27 cellular contexts compared by ENCODE assay signal in genomic region chr4:111837761-111838160, GRCh38.
"Had no signal": no experiment of that assay in that cellular context is flagged by ENCODE, and none has a peak within 500 bp of the region (broad histone marks: within the 10 kb centered on the region; RNA-seq: fewer than 3 reads in every experiment).

No MANE protein-coding gene starts in this region.

- H3K27me3 ChIP-seq: left lung, neural progenitor cell, neutrophil, right atrium auricular region, right lobe of liver, tibial nerve, upper lobe of left lung, vagina had no signal

- H3K9me3 Mint-ChIP-seq: stimulated activated memory B cell treated with anti-CD40 and anti-IgM and Interleukin-4, amounts not matched to agents 10 μg/mL and 1 μg/mL and 100 μg/mL, for 72 hours had no signal

- H3K4me3 ChIP-seq: left lung, lower lobe of right lung, neural progenitor cell, right atrium auricular region, right lobe of liver, smooth muscle cell, tibial nerve, upper lobe of left lung, vagina had no signal

- H3K9me3 ChIP-seq: left lung, lower lobe of right lung, neutrophil, right atrium auricular region, right lobe of liver, tibial nerve, upper lobe of left lung, vagina had no signal

- H3K4me1 Mint-ChIP-seq: immature natural killer cell; naive B cell; natural killer cell; neural progenitor cell; stimulated activated memory B cell treated with anti-CD40 and anti-IgM and Interleukin-4, amounts not matched to agents 10 μg/mL and 1 μg/mL and 100 μg/mL, for 72 hours; stimulated activated naive CD8-positive, alpha-beta T cell treated with anti-CD3 and anti-CD28 coated beads, Interleukin-15, amount 100 ng/mL, for 72 hours had no signal

- H3K27ac ChIP-seq: left lung, lower lobe of right lung, neural progenitor cell, neutrophil, parathyroid adenoma, right atrium auricular region, right lobe of liver, upper lobe of left lung, vagina had no signal

- H3K27ac Mint-ChIP-seq: immature natural killer cell; mesothelial cell of epicardium; naive B cell; natural killer cell; neural progenitor cell; stimulated activated memory B cell treated with anti-CD40 and anti-IgM and Interleukin-4, amounts not matched to agents 10 μg/mL and 1 μg/mL and 100 μg/mL, for 72 hours; stimulated activated naive CD8-positive, alpha-beta T cell treated with anti-CD3 and anti-CD28 coated beads, Interleukin-15, amount 100 ng/mL, for 72 hours had no signal

- H3K4me3 Mint-ChIP-seq: immature natural killer cell; mesothelial cell of epicardium; naive B cell; natural killer cell; nephron progenitor cell; neural progenitor cell; stimulated activated memory B cell treated with anti-CD40 and anti-IgM and Interleukin-4, amounts not matched to agents 10 μg/mL and 1 μg/mL and 100 μg/mL, for 72 hours; stimulated activated naive CD8-positive, alpha-beta T cell treated with anti-CD3 and anti-CD28 coated beads, Interleukin-15, amount 100 ng/mL, for 72 hours had no signal

- H3K36me3 ChIP-seq: left lung, lower lobe of right lung, neural progenitor cell, neutrophil, right atrium auricular region, right lobe of liver, tibial nerve, upper lobe of left lung, vagina had no signal

- H3K9ac ChIP-seq: neural progenitor cell, parathyroid adenoma had no signal

- H3K4me1 ChIP-seq: left lung, lower lobe of right lung, parathyroid adenoma, right atrium auricular region, right lobe of liver, upper lobe of left lung, vagina had no signal

- ATAC-seq: left colon; left lung; lower lobe of right lung; natural killer cell; right lobe of liver; stimulated activated memory B cell treated with anti-CD40 and anti-IgM and Interleukin-4, amounts not matched to agents 10 μg/mL and 1 μg/mL and 100 μg/mL, for 72 hours; stimulated activated naive CD8-positive, alpha-beta T cell treated with anti-CD3 and anti-CD28 coated beads, Interleukin-15, amount 100 ng/mL, for 72 hours had no signal

- H3K36me3 Mint-ChIP-seq: immature natural killer cell; naive B cell; natural killer cell; neural progenitor cell; stimulated activated memory B cell treated with anti-CD40 and anti-IgM and Interleukin-4, amounts not matched to agents 10 μg/mL and 1 μg/mL and 100 μg/mL, for 72 hours had no signal

- DNase-seq: immature natural killer cell; kidney; left colon; left lung; lower lobe of right lung; mesendoderm; naive B cell; natural killer cell; nephron progenitor cell; occipital lobe; right lobe of liver; stimulated activated CD4-positive, alpha-beta T cell treated with anti-CD3 and anti-CD28 coated beads, Interleukin-1b, Interleukin-23, amount 100 ng/mL, for 48 hours; stimulated activated CD4-positive, alpha-beta T cell treated with anti-CD3 and anti-CD28 coated beads, Interleukin-2, amount 100 ng/mL, for 48 hours; stimulated activated CD4-positive, alpha-beta T cell treated with anti-CD3 and anti-CD28 coated beads, Interleukin-4, amount 100 ng/mL, for 4 hours; stimulated activated CD8-positive, alpha-beta memory T cell treated with anti-CD3 and anti-CD28 coated beads, Interleukin-4, amount 100 ng/mL, for 48 hours; stimulated activated naive CD4-positive, alpha-beta T cell treated with Interleukin-2 at 50 U/mL for 16 hours; stimulated activated naive CD8-positive, alpha-beta T cell treated with anti-CD3 and anti-CD28 coated beads, Interleukin-15, amount 100 ng/mL, for 72 hours; upper lobe of left lung had no signal

- H3K27me3 Mint-ChIP-seq: stimulated activated memory B cell treated with anti-CD40 and anti-IgM and Interleukin-4, amounts not matched to agents 10 μg/mL and 1 μg/mL and 100 μg/mL, for 72 hours; stimulated activated naive CD8-positive, alpha-beta T cell treated with anti-CD3 and anti-CD28 coated beads, Interleukin-15, amount 100 ng/mL, for 72 hours had no signal

- H3K79me2 ChIP-seq: parathyroid adenoma had no signal

- H3K4me2 ChIP-seq: neural progenitor cell, smooth muscle cell had no signal

- H2AFZ ChIP-seq: neural progenitor cell, parathyroid adenoma had no signal
